ENCODE assay signal across 3 cellular contexts in the genomic region with DNA sequence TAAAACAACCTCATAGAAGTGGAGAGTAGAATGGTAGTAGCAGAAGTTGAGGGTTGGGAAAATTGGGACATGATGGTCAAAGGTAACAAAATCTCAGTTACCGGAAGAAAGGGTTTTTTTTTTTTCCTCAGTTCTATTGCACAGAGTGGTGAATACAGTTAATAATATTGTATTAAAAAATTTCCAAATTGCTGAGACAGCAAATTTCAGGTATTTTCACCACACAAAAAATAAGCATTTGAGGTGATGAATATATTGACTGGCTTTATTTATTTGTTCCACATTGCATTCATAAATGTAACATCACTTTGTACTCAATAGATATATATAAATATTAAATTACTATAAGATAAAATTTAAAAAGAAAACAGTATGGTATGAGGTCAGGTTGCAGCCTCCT.
TF ChIP-seq lines count a peak whose summit lies in the region.

No MANE protein-coding gene starts in this region.

TF ChIP-seq in A549, 52 proteins besides CTCF, POLR2A, EP300 and RAD21:
- no peak for TF ChIP-seq ZNF302 (CRISPR knock-in tag; IDR thresholded peaks at IDR 0.05)
- TF ChIP-seq MAFK (IDR thresholded peaks at IDR 0.05; ENCODE audit: partially characterized antibody): peak; percentile 90
- TF ChIP-seq JUN (IDR thresholded peaks at IDR 0.05): no peak

TF ChIP-seq in IMR-90, 13 proteins besides CTCF, POLR2A, EP300 and RAD21:
- TF ChIP-seq MAFK (IDR thresholded peaks at IDR 0.05; ENCODE audit: low read depth, low read length): peak; percentile 98
- no peak for TF ChIP-seq USF2 (IDR thresholded peaks at IDR 0.05; ENCODE audit: low read depth, low read length)

TF ChIP-seq in H1, 55 proteins besides CTCF, POLR2A, EP300 and RAD21:
- no peak for TF ChIP-seq BACH1 (IDR thresholded peaks at IDR 0.05; ENCODE audit: low read length)
- peak; percentile 91 for TF ChIP-seq MAFK (IDR thresholded peaks at IDR 0.05; ENCODE audit: low read depth, low read length)
- no peak for TF ChIP-seq SUZ12 (IDR thresholded peaks at IDR 0.05; ENCODE audit: low read length)
